In genomic region chr2:11748861-11749645, GRCh38 we compare ENCODE assay signal across 10 cellular contexts. TPM values are rescaled to one million over a fixed set of nuclear protein-coding genes. Genes with fewer than 3 reads are reported as not detected.
DNase-seq lines count a peak whose midpoint lies in the region; ATAC-seq, FAIRE-seq and TF ChIP-seq lines count a peak whose summit lies in the region.
"Had no signal": no experiment of that assay in that cellular context is flagged by ENCODE, and none has a peak within 500 bp of the region (broad histone marks: within the 10 kb centered on the region; RNA-seq: fewer than 3 reads in every experiment).

No MANE protein-coding gene starts in this region.

- peak overlapping the region; percentile 82 for H3K27ac Mint-ChIP-seq in activated naive CD8-positive, alpha-beta T cell treated with anti-CD3 and anti-CD28 coated beads for 36 hours

- H3K4me3 ChIP-seq in A673 (ENCODE audit: low read depth, low read length, poor library complexity, severe bottlenecking) (no peak overlapping the region), mesenchymal stem cell (ENCODE audit: insufficient read depth in 1 of 2, low read depth in 1 of 2, low read length in 2 of 2) (peak overlapping the region; percentile 26 to 94), SJCRH30 (no peak overlapping the region)
- H3K4me3 ChIP-seq: body of pancreas had no signal

- no peak for FAIRE-seq in GM12891 (lab: Jason Lieb, UNC)

- no TSS peak for BruUV-seq in A673 (replicated peaks; lab: Mats Ljungman, UMichigan)

- peak overlapping the region; percentile 21 to 38 for H2BK12ac ChIP-seq in mesenchymal stem cell (ENCODE audit: low read length in 2 of 2)

- no peak for TF ChIP-seq POLR2A in GM12891 (IDR thresholded peaks at IDR 0.05; ENCODE audit: low read depth, low read length)

- H3K27me3 ChIP-seq in A673 (replicated peaks; ENCODE audit: insufficient read depth, low read depth, low read length, poor library complexity) (no peaks in the 10 kb centered on the region), mesenchymal stem cell (ENCODE audit: control insufficient read depth in 1 of 2, insufficient read depth in 1 of 2, low read length in 2 of 2) (no peaks in the 10 kb centered on the region), SJCRH30 (no peaks in the 10 kb centered on the region)
- H3K27me3 ChIP-seq: body of pancreas had no signal

- peak overlapping the region; percentile 48 for H3K27ac ChIP-seq in A673 (ENCODE audit: low read depth, low read length, poor library complexity, severe bottlenecking)
- no peak overlapping the region for H3K27ac ChIP-seq in mesenchymal stem cell (ENCODE audit: low read length, poor library complexity, severe bottlenecking)
- H3K27ac ChIP-seq in SJCRH30 = no peak overlapping the region
- H3K27ac ChIP-seq: body of pancreas had no signal

- H3K9me3 ChIP-seq in A673 (ENCODE audit: low read depth, low read length, poor library complexity, severe bottlenecking) = no peaks in the 10 kb centered on the region
- no peaks in the 10 kb centered on the region for H3K9me3 ChIP-seq in mesenchymal stem cell (ENCODE audit: control insufficient read depth, low read length)
- no peaks in the 10 kb centered on the region for H3K9me3 ChIP-seq in SJCRH30 (replicated peaks)
- H3K9me3 ChIP-seq: body of pancreas had no signal

- H2BK120ac ChIP-seq in mesenchymal stem cell (ENCODE audit: low read depth, low read length) = no peak overlapping the region

- peak overlapping the region; percentile 12 to 16 for H3K18ac ChIP-seq in mesenchymal stem cell (ENCODE audit: low read depth in 1 of 2, low read length in 2 of 2)

- WGBS in mesenchymal stem cell = 90% methylated on average over 11 of the region's 13 CpGs

- H3K36me3 ChIP-seq in A673 (ENCODE audit: insufficient read depth, low read length, poor library complexity, severe bottlenecking) (no peaks in the 10 kb centered on the region), mesenchymal stem cell (ENCODE audit: control insufficient read depth in 1 of 2, insufficient read depth in 2 of 2, low read depth in 1 of 2, low read length in 2 of 2) (no peaks in the 10 kb centered on the region), SJCRH30 (0 out of 2 replicates have a peak, but pooled peaks cover 3% of the 10 kb centered on the region)

- H3K36me3 Mint-ChIP-seq in activated naive CD8-positive, alpha-beta T cell treated with anti-CD3 and anti-CD28 coated beads for 36 hours = no peaks in the 10 kb centered on the region

- intact Hi-C loops in A673 (cut with micrococcal nuclease; ENCODE audit: unreplicated experiment) = no loop called here

- peak overlapping the region in 1 of 2 experiments; percentile 44 for H3K14ac ChIP-seq in mesenchymal stem cell (ENCODE audit: low read length in 2 of 2)

- CTCF ChIA-PET in A673 (lab: Charles Lee) = no interaction called here

- peak overlapping the region; percentile 93 for H3K4me3 Mint-ChIP-seq in activated naive CD8-positive, alpha-beta T cell treated with anti-CD3 and anti-CD28 coated beads for 36 hours

- H3K4me1 Mint-ChIP-seq in activated naive CD8-positive, alpha-beta T cell treated with anti-CD3 and anti-CD28 coated beads for 36 hours = peaks cover 76% of the 10 kb centered on the region

- no peak overlapping the region for H2BK5ac ChIP-seq in mesenchymal stem cell (ENCODE audit: low read depth, low read length, poor library complexity, severe bottlenecking)

- no peak overlapping the region for H2BK15ac ChIP-seq in mesenchymal stem cell (ENCODE audit: low read depth, poor library complexity, severe bottlenecking)

- TF ChIP-seq CTCF in A673 (conservative IDR thresholded peaks at IDR 0.05; ENCODE audit: low read depth, low read length) = no peak

- H3K9me3 Mint-ChIP-seq in activated naive CD8-positive, alpha-beta T cell treated with anti-CD3 and anti-CD28 coated beads for 36 hours = no peaks in the 10 kb centered on the region

- H2AFZ ChIP-seq in mesenchymal stem cell (ENCODE audit: low read depth, low read length) = no peak overlapping the region

- H2AK5ac ChIP-seq in mesenchymal stem cell (ENCODE audit: low read length, severe bottlenecking) = no peak overlapping the region

- H3K4me1 ChIP-seq in A673 (ENCODE audit: insufficient read depth, low read length, poor library complexity, severe bottlenecking) (peaks cover 49% of the 10 kb centered on the region), mesenchymal stem cell (ENCODE audit: control insufficient read depth, insufficient read depth, low read depth, low read length) (peaks cover 31% of the 10 kb centered on the region), SJCRH30 (peaks cover 18% of the 10 kb centered on the region)

- no peaks in the 10 kb centered on the region for H3K27me3 Mint-ChIP-seq in activated naive CD8-positive, alpha-beta T cell treated with anti-CD3 and anti-CD28 coated beads for 36 hours

- no peak overlapping the region for H3K23ac ChIP-seq in mesenchymal stem cell (ENCODE audit: low read length in 2 of 2)

- POLR2A ChIA-PET in A673 (lab: Charles Lee; ENCODE audit: low non-redundant PET) = no interaction called here

- H3K4ac ChIP-seq in mesenchymal stem cell (ENCODE audit: low read depth in 1 of 2, low read length in 2 of 2) = no peak overlapping the region

- peak overlapping the region; percentile 95 for H3K9ac ChIP-seq in mesenchymal stem cell (ENCODE audit: low read length)

- H4K8ac ChIP-seq in mesenchymal stem cell (ENCODE audit: low read length) = peak overlapping the region; percentile 45

- peaks cover 38% of the 10 kb centered on the region for H3K79me1 ChIP-seq in mesenchymal stem cell (replicated peaks; ENCODE audit: low read length, poor library complexity, severe bottlenecking)

- no peak for ATAC-seq in GM21825 (IDR thresholded peaks at IDR 0.05; ENCODE audit: unreplicated experiment)
- no peak for ATAC-seq in GM21737 (IDR thresholded peaks at IDR 0.05; ENCODE audit: unreplicated experiment)
- ATAC-seq: body of pancreas had no signal

- no peak for DNase-seq in A673 (ENCODE audit: low spot score)
- no peak for DNase-seq in GM12891 (ENCODE audit: insufficient read length, low spot score)
- no peak for DNase-seq in activated naive CD8-positive, alpha-beta T cell treated with anti-CD3 and anti-CD28 coated beads for 36 hours
- no peak for DNase-seq in mesenchymal stem cell
- no peak for DNase-seq in NCI-H1048 (lab: John Stamatoyannopoulos, UW)
- no peak for DNase-seq in SJCRH30
- DNase-seq: body of pancreas, hippocampal formation had no signal

- H4K91ac ChIP-seq in mesenchymal stem cell (ENCODE audit: low read length) = no peak overlapping the region

- no peak overlapping the region for H3K4me2 ChIP-seq in mesenchymal stem cell (ENCODE audit: low read length, poor library complexity, severe bottlenecking)

TF ChIP-seq in GM12891, 5 proteins besides CTCF, POLR2A, EP300 and RAD21:
- TF ChIP-seq POLR2AphosphoS5 (IDR thresholded peaks at IDR 0.05; ENCODE audit: low read depth, low read length) (no peak), SPI1 (IDR thresholded peaks at IDR 0.05; ENCODE audit: low read depth, low read length) (peak; percentile 58)

RNA-seq across cellular contexts. Expression of gene LPIN1, which starts 2.6 kb away (rescaled TPM):
- 35.2 and 38.5 TPM in 2 replicates for total RNA-seq in A673 (2021)
- 11.1 TPM for polyA plus RNA-seq in GM12891 (2012; ENCODE audit: low read depth, missing spikeins)
- total RNA-seq in activated naive CD8-positive, alpha-beta T cell treated with anti-CD3 and anti-CD28 coated beads for 36 hours = 10 to 100 TPM; 24.1 to 25.2 TPM
- 42.3 TPM for polyA plus RNA-seq in mesenchymal stem cell (2013, experiment 1 of 2)
- 40.8 TPM for polyA plus RNA-seq in mesenchymal stem cell (2013, experiment 2 of 2)
- 31.0 and 37.0 TPM in 2 replicates for total RNA-seq in SJCRH30 (2014; rRNA removed; shearing (Covaris generic))

Comparison
In these comparisons a context has a peak if more than half of its experiments do, and no peak if none do; other contexts are left out.
1. H3K4me3 ChIP-seq: peak in mesenchymal stem cell (2 of 2); none in A673 (single experiment) and SJCRH30 (single experiment).